8 cellular contexts compared by ENCODE assay signal in the genomic region with DNA sequence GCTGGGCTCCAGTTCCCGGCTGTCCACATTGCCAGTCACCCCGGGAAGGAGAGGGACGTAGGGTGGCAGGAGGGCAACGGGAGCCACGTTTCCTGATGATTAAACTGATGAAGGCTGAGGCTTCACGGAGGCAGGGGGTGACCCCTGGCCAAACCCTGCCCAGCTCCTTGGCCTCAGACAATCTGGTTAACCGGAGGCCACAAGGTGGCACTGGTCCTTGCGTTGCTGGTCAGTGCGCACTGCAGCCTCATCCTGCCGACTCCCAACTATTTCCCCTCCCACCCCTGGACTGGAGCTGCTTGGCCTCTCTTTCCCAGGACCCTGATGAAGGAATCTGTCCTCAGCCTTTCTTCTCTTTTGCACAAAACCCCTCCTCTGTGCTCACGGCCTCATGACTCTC.
DNase-seq lines count a peak whose midpoint lies in the region; ATAC-seq and TF ChIP-seq lines count a peak whose summit lies in the region.

No MANE protein-coding gene starts in this region.

- H3K4me3 Mint-ChIP-seq in glutamatergic neuron (ENCODE audit: unreplicated experiment): no peak overlapping the region

- ATAC-seq in HG03521 (IDR thresholded peaks at IDR 0.05; ENCODE audit: unreplicated experiment): no peak

- TF ChIP-seq CTCF in glutamatergic neuron (IDR thresholded peaks at IDR 0.05; ENCODE audit: partially characterized antibody, unreplicated experiment): peak; percentile 38

- peak; percentile 71 for DNase-seq in GM03348 (ENCODE audit: low spot score)
- peak; percentile 30 for DNase-seq in SW480 (ENCODE audit: low spot score)
- peak; percentile 60 for DNase-seq in glutamatergic neuron
- DNase-seq in retina: peak; percentile 43
- no peak for DNase-seq in stimulated activated CD4-positive, alpha-beta T cell treated with anti-CD3 and anti-CD28 coated beads, Interleukin-4, amount 100 ng/mL, for 1 hour
- no peak for DNase-seq in NK-92 (lab: John Stamatoyannopoulos, UW; ENCODE audit: unreplicated experiment)
- DNase-seq in effector CD4-positive, alpha-beta T cell: no peak

- H3K27me3 Mint-ChIP-seq in glutamatergic neuron (ENCODE audit: unreplicated experiment): peaks cover 17% of the 10 kb centered on the region

- no peak overlapping the region for H3K27ac Mint-ChIP-seq in glutamatergic neuron (ENCODE audit: unreplicated experiment)

- H3K9me3 Mint-ChIP-seq in glutamatergic neuron (ENCODE audit: unreplicated experiment): peaks cover 8% of the 10 kb centered on the region

- peaks cover 28% of the 10 kb centered on the region for H3K4me1 Mint-ChIP-seq in glutamatergic neuron (ENCODE audit: low read depth, unreplicated experiment)

- no peaks in the 10 kb centered on the region for H3K36me3 Mint-ChIP-seq in glutamatergic neuron (ENCODE audit: unreplicated experiment)

Comparison
In these comparisons a context has a peak if more than half of its experiments do, and no peak if none do; other contexts are left out.
1. DNase-seq: peak in GM03348 (single experiment), SW480 (single experiment), glutamatergic neuron (single experiment) and retina (single experiment); none in stimulated activated CD4-positive, alpha-beta T cell treated with anti-CD3 and anti-CD28 coated beads, Interleukin-4, amount 100 ng/mL, for 1 hour (single experiment), NK-92 (single experiment) and effector CD4-positive, alpha-beta T cell (single experiment).